In genomic region chr17:37047631-37048104, GRCh38 we compare ENCODE assay signal across 1 cellular context.
TF ChIP-seq lines count a peak whose summit lies in the region.

No MANE protein-coding gene starts in this region.

TF ChIP-seq in K562, 482 proteins besides CTCF, POLR2A, EP300 and RAD21 (continued from another document and continues in another):
- TF ChIP-seq NUFIP1 (IDR thresholded peaks at IDR 0.05; ENCODE audit: partially characterized antibody) (no peak), STAT5B (CRISPR knock-in tag; IDR thresholded peaks at IDR 0.05) (no peak), ARNT (IDR thresholded peaks at IDR 0.05) (no peak), ZKSCAN3 (CRISPR knock-in tag; IDR thresholded peaks at IDR 0.05) (no peak), ZZZ3 (IDR thresholded peaks at IDR 0.05) (no peak), MBD2 (IDR thresholded peaks at IDR 0.05; ENCODE audit: borderline replicate concordance, low read depth) (no peak), SMAD3 (CRISPR knock-in tag; conservative IDR thresholded peaks at IDR 0.05) (no peak), ZNF239 (CRISPR knock-in tag; IDR thresholded peaks at IDR 0.05) (no peak), E2F1 (CRISPR knock-in tag; IDR thresholded peaks at IDR 0.05) (no peak), RBM14 (IDR thresholded peaks at IDR 0.05; ENCODE audit: borderline replicate concordance, insufficient read depth, low read depth, low read length) (no peak), ZNF764 (CRISPR knock-in tag; IDR thresholded peaks at IDR 0.05; ENCODE audit: low read depth) (no peak), EWSR1 (IDR thresholded peaks at IDR 0.05; ENCODE audit: borderline replicate concordance, low read depth, partially characterized antibody) (no peak), RBBP5 (IDR thresholded peaks at IDR 0.05; ENCODE audit: borderline replicate concordance, insufficient read depth, low read length, poor library complexity, severe bottlenecking) (no peak), ZNF280B (CRISPR knock-in tag; IDR thresholded peaks at IDR 0.05) (no peak), CHD1 (IDR thresholded peaks at IDR 0.05; ENCODE audit: low read length) (no peak), JUND (IDR thresholded peaks at IDR 0.05; ENCODE audit: borderline replicate concordance, low read depth, low read length) (peak; percentile 67; the same call in 1 of the 2 replicates), JUND (tag; IDR thresholded peaks at IDR 0.05; ENCODE audit: borderline replicate concordance, low read depth, low read length) (no peak), CREM (IDR thresholded peaks at IDR 0.05; ENCODE audit: low read depth) (peak; percentile 22; the same call in 1 of the 2 replicates), ZBTB49 (CRISPR knock-in tag; IDR thresholded peaks at IDR 0.05; ENCODE audit: borderline replicate concordance) (no peak), MCM3 (IDR thresholded peaks at IDR 0.05) (no peak), ID3 (CRISPR knock-in tag; IDR thresholded peaks at IDR 0.05) (no peak), ID3 (tag; IDR thresholded peaks at IDR 0.05) (no peak), ZSCAN32 (CRISPR knock-in tag; IDR thresholded peaks at IDR 0.05) (no peak), NR2C2 (CRISPR knock-in tag; IDR thresholded peaks at IDR 0.05) (no peak), NR2C2 (tag; IDR thresholded peaks at IDR 0.05) (no peak), HNRNPK (IDR thresholded peaks at IDR 0.05; ENCODE audit: low read depth, low read length, poor library complexity, severe bottlenecking) (no peak), SRSF1 (IDR thresholded peaks at IDR 0.05; ENCODE audit: low read depth, low read length) (no peak), POLR2AphosphoS5 (IDR thresholded peaks at IDR 0.05; ENCODE audit: control insufficient read depth, insufficient read depth, low read depth, low read length) (peak; percentile 42; the same call in 1 of the 2 replicates), RFX5 (IDR thresholded peaks at IDR 0.05; ENCODE audit: low read depth, low read length) (no peak), CREB1 (IDR thresholded peaks at IDR 0.05) (no peak), CREB1 (CRISPR knock-in tag; IDR thresholded peaks at IDR 0.05) (no peak), ZNF696 (CRISPR knock-in tag; conservative IDR thresholded peaks at IDR 0.05) (no peak), MAFG (tag; conservative IDR thresholded peaks at IDR 0.05) (no peak), PCBP1 (IDR thresholded peaks at IDR 0.05; ENCODE audit: low read depth, low read length, poor library complexity, severe bottlenecking) (no peak), RAD51 (IDR thresholded peaks at IDR 0.05; ENCODE audit: borderline replicate concordance, low read depth) (no peak), SOX6 (IDR thresholded peaks at IDR 0.05) (0 out of 2 replicates have a peak, but pooled peaks have one; percentile 32), FOS (IDR thresholded peaks at IDR 0.05; ENCODE audit: extremely low read depth, insufficient read length) (no peak), BRD4 (IDR thresholded peaks at IDR 0.05) (no peak), REST (CRISPR knock-in tag; IDR thresholded peaks at IDR 0.05; ENCODE audit: low read depth) (no peak), ELK3 (CRISPR knock-in tag; IDR thresholded peaks at IDR 0.05) (no peak), TAL1 (IDR thresholded peaks at IDR 0.05) (no peak), ZNF76 (CRISPR knock-in tag; IDR thresholded peaks at IDR 0.05; ENCODE audit: borderline replicate concordance) (no peak), SUPT5H (IDR thresholded peaks at IDR 0.05) (no peak), SIN3A (IDR thresholded peaks at IDR 0.05; ENCODE audit: borderline replicate concordance in 2 of 2, control insufficient read depth in 1 of 2, low read depth in 2 of 2, low read length in 2 of 2) (no peak), RNF2 (IDR thresholded peaks at IDR 0.05) (no peak), SMARCC2 (IDR thresholded peaks at IDR 0.05; ENCODE audit: low read depth) (no peak), HES1 (IDR thresholded peaks at IDR 0.05; ENCODE audit: low read depth) (peak; percentile 93), HMG20B (CRISPR knock-in tag; IDR thresholded peaks at IDR 0.05) (no peak), HDAC2 (IDR thresholded peaks at IDR 0.05) (0 out of 2 replicates have a peak, but pooled peaks have one; percentile 15), SAP30 (IDR thresholded peaks at IDR 0.05; ENCODE audit: borderline replicate concordance, insufficient read depth, low read depth, low read length, poor library complexity, severe bottlenecking) (no peak), TEAD4 (IDR thresholded peaks at IDR 0.05; ENCODE audit: low read length) (0 out of 2 replicates have a peak, but pooled peaks have one; percentile 12), TEAD4 (CRISPR knock-in tag; IDR thresholded peaks at IDR 0.05; ENCODE audit: borderline replicate concordance) (no peak), GATA2 (CRISPR knock-in tag; IDR thresholded peaks at IDR 0.05) (no peak), E2F3 (CRISPR knock-in tag; IDR thresholded peaks at IDR 0.05) (no peak), ATF3 (IDR thresholded peaks at IDR 0.05) (peak; percentile 21; the same call in 1 of the 2 replicates), ATF3 (CRISPR knock-in tag; conservative IDR thresholded peaks at IDR 0.05) (no peak), KDM2B (CRISPR knock-in tag; IDR thresholded peaks at IDR 0.05) (no peak), CLOCK (CRISPR knock-in tag; IDR thresholded peaks at IDR 0.05; ENCODE audit: borderline replicate concordance) (no peak), MEIS2 (IDR thresholded peaks at IDR 0.05; ENCODE audit: partially characterized antibody) (peak; percentile 100), CBX5 (IDR thresholded peaks at IDR 0.05; ENCODE audit: borderline replicate concordance, low read depth) (no peak), ETV5 (CRISPR knock-in tag; IDR thresholded peaks at IDR 0.05; ENCODE audit: low read depth) (no peak), MCM7 (IDR thresholded peaks at IDR 0.05) (no peak), CBFB (CRISPR knock-in tag; IDR thresholded peaks at IDR 0.05) (peak; percentile 85), HOXB6 (CRISPR knock-in tag; IDR thresholded peaks at IDR 0.05; ENCODE audit: borderline replicate concordance) (no peak), CBFA2T3 (IDR thresholded peaks at IDR 0.05) (no peak), ZNF165 (CRISPR knock-in tag; IDR thresholded peaks at IDR 0.05; ENCODE audit: borderline replicate concordance) (no peak), HDAC1 (IDR thresholded peaks at IDR 0.05) (0 out of 4 replicates have a peak, but pooled peaks of 1 of the 2 experiments have one; percentile 27), ZC3H4 (CRISPR knock-in tag; IDR thresholded peaks at IDR 0.05; ENCODE audit: borderline replicate concordance) (no peak)
